1 cellular context compared by ENCODE assay signal in genomic region chr6:138429731-138430130, GRCh38.
TF ChIP-seq lines count a peak whose summit lies in the region.

No MANE protein-coding gene starts in this region.

TF ChIP-seq in IMR-90, 13 proteins besides CTCF, POLR2A, EP300 and RAD21:
- TF ChIP-seq MAZ (IDR thresholded peaks at IDR 0.05; ENCODE audit: borderline replicate concordance, low read depth, low read length) (no peak), CHD1 (IDR thresholded peaks at IDR 0.05; ENCODE audit: low read depth, low read length) (no peak), RFX5 (IDR thresholded peaks at IDR 0.05; ENCODE audit: low read depth, low read length) (no peak), FOS (IDR thresholded peaks at IDR 0.05; ENCODE audit: low read depth, low read length) (no peak), MAFK (IDR thresholded peaks at IDR 0.05; ENCODE audit: low read depth, low read length) (no peak), RCOR1 (IDR thresholded peaks at IDR 0.05; ENCODE audit: insufficient replicate concordance, low read length) (no peak), BHLHE40 (IDR thresholded peaks at IDR 0.05; ENCODE audit: low read depth, low read length) (no peak)
TF ChIP-seq in IMR-90: peak in this region for 0.
